ENCODE assay signal across 8 cellular contexts in genomic region chr17:63549946-63550815, GRCh38. TPM values are rescaled to one million over a fixed set of nuclear protein-coding genes. Genes with fewer than 3 reads are reported as not detected.
DNase-seq lines count a peak whose midpoint lies in the region; ATAC-seq, FAIRE-seq and TF ChIP-seq lines count a peak whose summit lies in the region.

A gene with protein sequence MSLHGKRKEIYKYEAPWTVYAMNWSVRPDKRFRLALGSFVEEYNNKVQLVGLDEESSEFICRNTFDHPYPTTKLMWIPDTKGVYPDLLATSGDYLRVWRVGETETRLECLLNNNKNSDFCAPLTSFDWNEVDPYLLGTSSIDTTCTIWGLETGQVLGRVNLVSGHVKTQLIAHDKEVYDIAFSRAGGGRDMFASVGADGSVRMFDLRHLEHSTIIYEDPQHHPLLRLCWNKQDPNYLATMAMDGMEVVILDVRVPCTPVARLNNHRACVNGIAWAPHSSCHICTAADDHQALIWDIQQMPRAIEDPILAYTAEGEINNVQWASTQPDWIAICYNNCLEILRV (plus strand): TSS chr17:63550477. CDS start chr17:63550678, 201 bp downstream.

- H3K4me3 ChIP-seq in Loucy (ENCODE audit: low read length, poor library complexity, severe bottlenecking) = peak within 1 kb of the TSS; percentile 81

- DNase-seq in EL = peak; percentile 100
- DNase-seq in H54 (ENCODE audit: insufficient read length, low spot score) = peak; percentile 99
- peak; percentile 99 for DNase-seq in activated T-helper 9 cell treated with anti-CD3 and anti-CD28 coated beads, Interleukin-2, amount 50 U/mL, for 16 hours (ENCODE audit: low read depth)
- peak; percentile 100 for DNase-seq in fibroblast of peridontal ligament (ENCODE audit: extremely low read depth)
- peak; percentile 100 for DNase-seq in natural killer cell treated with Interleukin-12 subunit alpha and Interleukin-12 subunit beta and Interleukin-15 and Interleukin-18, amount 100 ng/mL, for 72 hours (ENCODE audit: low spot score)
- peak; percentile 99 for DNase-seq in stimulated activated naive CD8-positive, alpha-beta T cell treated with anti-CD3 and anti-CD28 coated beads, Interleukin-15, Interleukin-2, amounts not matched to agents 100 U/mL and 50 U/mL, for 24 hours

- H3K27me3 ChIP-seq in Loucy (ENCODE audit: insufficient read depth, low read length, poor library complexity, severe bottlenecking) = peaks cover 4% of the 10 kb centered on the region

- no peaks in the 10 kb centered on the region for H3F3A ChIP-seq in Loucy (ENCODE audit: low read depth)

- peak; percentile 93 for FAIRE-seq in H54 (lab: Jason Lieb, UNC)

- H3K27ac Mint-ChIP-seq in natural killer cell treated with Interleukin-12 subunit alpha and Interleukin-12 subunit beta and Interleukin-15 and Interleukin-18, amount 100 ng/mL, for 72 hours = peak within 1 kb of the TSS; percentile 90 to 97

- peaks cover 56% of the 10 kb centered on the region for H3K79me2 ChIP-seq in Loucy (ENCODE audit: insufficient read depth, low read length)

- peaks cover 40% of the 10 kb centered on the region for H3K4me1 ChIP-seq in Loucy (ENCODE audit: insufficient read depth, low read length, poor library complexity, severe bottlenecking)

- peak within 1 kb of the TSS; percentile 95 for H3K4me3 Mint-ChIP-seq in natural killer cell treated with Interleukin-12 subunit alpha and Interleukin-12 subunit beta and Interleukin-15 and Interleukin-18, amount 100 ng/mL, for 72 hours

- H3K9me3 ChIP-seq in Loucy (ENCODE audit: insufficient read depth, low read depth, low read length) = no peaks in the 10 kb centered on the region

- no peaks in the 10 kb centered on the region for H3K36me3 Mint-ChIP-seq in natural killer cell treated with Interleukin-12 subunit alpha and Interleukin-12 subunit beta and Interleukin-15 and Interleukin-18, amount 100 ng/mL, for 72 hours

- peak; percentile 90 for TF ChIP-seq POLR2A in H54 (IDR thresholded peaks at IDR 0.05; ENCODE audit: low read depth, low read length)
- TF ChIP-seq POLR2A in Raji (IDR thresholded peaks at IDR 0.05; ENCODE audit: insufficient read depth, low read depth, low read length) = peak; percentile 93

- H3K4me2 ChIP-seq in Loucy (ENCODE audit: low read depth, low read length, poor library complexity, severe bottlenecking) = peak within 1 kb of the TSS; percentile 100

- no peaks in the 10 kb centered on the region for H3K36me3 ChIP-seq in Loucy (ENCODE audit: insufficient read depth, low read length)

- peaks cover 42% of the 10 kb centered on the region for H4K20me1 ChIP-seq in Loucy (ENCODE audit: insufficient read depth, low read length, poor library complexity, severe bottlenecking)

- peaks cover 26 to 36% of the 10 kb centered on the region in 2 donors for H3K4me1 Mint-ChIP-seq in natural killer cell treated with Interleukin-12 subunit alpha and Interleukin-12 subunit beta and Interleukin-15 and Interleukin-18, amount 100 ng/mL, for 72 hours (ENCODE audit: low read depth in 2 of 2)

- peak within 1 kb of the TSS; percentile 75 for H2AFZ ChIP-seq in Loucy (ENCODE audit: low read length)

- H3K9me2 ChIP-seq in Loucy (replicated peaks; ENCODE audit: low read depth, low read length) = no peaks in the 10 kb centered on the region

- peak within 1 kb of the TSS; percentile 98 for H3K9ac ChIP-seq in Loucy (ENCODE audit: low read depth, low read length, poor library complexity, severe bottlenecking)

- no peak for TF ChIP-seq CTCF in Loucy (conservative IDR thresholded peaks at IDR 0.05; ENCODE audit: low read length)

- peak; percentile 98 for ATAC-seq in natural killer cell treated with Interleukin-12 subunit alpha and Interleukin-12 subunit beta and Interleukin-15 and Interleukin-18, amount 100 ng/mL, for 72 hours
- peak; percentile 95 for ATAC-seq in stimulated activated naive CD8-positive, alpha-beta T cell treated with anti-CD3 and anti-CD28 coated beads, Interleukin-15, Interleukin-2, amounts not matched to agents 100 U/mL and 50 U/mL, for 24 hours

- no peaks in the 10 kb centered on the region for H3K27me3 Mint-ChIP-seq in natural killer cell treated with Interleukin-12 subunit alpha and Interleukin-12 subunit beta and Interleukin-15 and Interleukin-18, amount 100 ng/mL, for 72 hours

- H3K9me3 Mint-ChIP-seq in natural killer cell treated with Interleukin-12 subunit alpha and Interleukin-12 subunit beta and Interleukin-15 and Interleukin-18, amount 100 ng/mL, for 72 hours = no peaks in the 10 kb centered on the region

RNA-seq across cellular contexts. Expression of the gene that starts here (rescaled TPM):
- total RNA-seq in natural killer cell treated with Interleukin-12 subunit alpha and Interleukin-12 subunit beta and Interleukin-15 and Interleukin-18, amount 100 ng/mL, for 72 hours = 100 to 1,000 TPM; 100 to 107 TPM

Comparison
In these comparisons a context has a peak if more than half of its experiments do, and no peak if none do; other contexts are left out.
1. Peak in every context shown above with its lines: DNase-seq, ATAC-seq and H3K4me3 ChIP-seq.